1 cellular context compared by ENCODE assay signal in genomic region chr17:45255358-45255757, GRCh38.
TF ChIP-seq lines count a peak whose summit lies in the region.

No MANE protein-coding gene starts in this region.

TF ChIP-seq in H1, 55 proteins besides CTCF, POLR2A, EP300 and RAD21:
- TF ChIP-seq HDAC6 (IDR thresholded peaks at IDR 0.05; ENCODE audit: low read depth, low read length) (no peak), SRF (IDR thresholded peaks at IDR 0.05; ENCODE audit: low read depth, low read length) (no peak), NRF1 (IDR thresholded peaks at IDR 0.05; ENCODE audit: low read depth, low read length) (no peak)
TF ChIP-seq in H1: peak in this region for 0.
